In genomic region chr5:81021486-81021885, GRCh38 we compare ENCODE assay signal across 19 cellular contexts.
DNase-seq lines count a peak whose midpoint lies in the region; ATAC-seq lines count a peak whose summit lies in the region.
"Had no signal": no experiment of that assay in that cellular context is flagged by ENCODE, and none has a peak within 500 bp of the region (broad histone marks: within the 10 kb centered on the region; RNA-seq: fewer than 3 reads in every experiment).

No MANE protein-coding gene starts in this region.

- ATAC-seq in GM19324 (IDR thresholded peaks at IDR 0.05; ENCODE audit: low FRiP score, unreplicated experiment), result no peak
- ATAC-seq: activated CD8-positive, alpha-beta T cell treated with anti-CD3 and anti-CD28 coated beads for 36 hours; gastroesophageal sphincter; stimulated activated naive B cell treated with anti-CD40 and anti-IgM and Interleukin-4, amounts not matched to agents 10 μg/mL and 1 μg/mL and 100 μg/mL, for 72 hours had no signal

- peak; percentile 13 for DNase-seq in H4 (ENCODE audit: low spot score)
- peak; percentile 21 for DNase-seq in RPMI7951 (ENCODE audit: low read depth)
- peak; percentile 6 for DNase-seq in fibroblast of peridontal ligament (ENCODE audit: extremely low read depth)
- DNase-seq in renal cortical epithelial cell (ENCODE audit: low read depth), result peak; percentile 78
- no peak for DNase-seq in NK-92 treated with Interleukin-12 subunit alpha and Interleukin-12 subunit beta, amount 100 ng/mL, for 24 hours (lab: John Stamatoyannopoulos, UW)
- DNase-seq in activated CD4-positive, alpha-beta T cell treated with anti-CD3 and anti-CD28 coated beads, Interleukin-2, amount 50 U/mL, for 1 hour, result no peak
- DNase-seq: activated CD8-positive, alpha-beta T cell treated with anti-CD3 and anti-CD28 coated beads for 36 hours; activated T-cell treated with anti-CD3 and anti-CD28 coated beads for 4 hours; aorta; H7; hypothalamus; MM.1S; NCI-H1436 treated with DMSO at 0.1 percent for 48 hours; NCI-H2171; NCI-H69; stimulated activated CD4-positive, alpha-beta T cell treated with anti-CD3 and anti-CD28 coated beads, Interleukin-2, amount 100 ng/mL, for 24 hours; stimulated activated naive B cell treated with anti-CD40 and anti-IgM and Interleukin-4, amounts not matched to agents 10 μg/mL and 1 μg/mL and 100 μg/mL, for 72 hours had no signal

Comparison
In these comparisons a context has a peak if more than half of its experiments do, and no peak if none do; other contexts are left out.
1. DNase-seq: peak in H4 (single experiment), RPMI7951 (single experiment), fibroblast of peridontal ligament (single experiment) and renal cortical epithelial cell (single experiment); none in NK-92 treated with Interleukin-12 subunit alpha and Interleukin-12 subunit beta, amount 100 ng/mL, for 24 hours (single experiment) and activated CD4-positive, alpha-beta T cell treated with anti-CD3 and anti-CD28 coated beads, Interleukin-2, amount 50 U/mL, for 1 hour (single experiment).